In the genomic region with DNA sequence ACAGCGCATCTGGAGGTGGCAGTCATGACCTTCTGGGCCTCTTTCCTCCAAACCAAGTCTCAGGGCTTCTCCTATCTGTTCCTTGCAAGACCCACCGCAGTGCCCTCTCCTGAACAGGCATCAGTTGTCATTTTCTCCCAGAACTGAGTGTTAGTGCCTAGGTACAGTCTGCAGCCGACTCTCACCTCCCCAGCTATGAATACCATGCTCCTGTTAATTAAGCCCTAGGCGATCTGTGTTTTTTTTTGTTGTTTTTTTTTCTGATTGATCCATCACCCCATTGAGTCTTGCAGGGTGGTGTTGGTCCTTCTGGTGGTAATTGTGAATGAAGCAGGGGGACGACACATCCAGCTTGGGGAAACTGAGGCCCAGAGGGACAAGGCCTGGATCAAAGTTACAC, we compare ENCODE assay signal across 1 cellular context.
TF ChIP-seq lines count a peak whose summit lies in the region.

No MANE protein-coding gene starts in this region.

TF ChIP-seq in H1, 55 proteins besides CTCF, POLR2A, EP300 and RAD21:
- TF ChIP-seq, protein P1, sequence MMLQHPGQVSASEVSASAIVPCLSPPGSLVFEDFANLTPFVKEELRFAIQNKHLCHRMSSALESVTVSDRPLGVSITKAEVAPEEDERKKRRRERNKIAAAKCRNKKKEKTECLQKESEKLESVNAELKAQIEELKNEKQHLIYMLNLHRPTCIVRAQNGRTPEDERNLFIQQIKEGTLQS (IDR thresholded peaks at IDR 0.05; ENCODE audit: insufficient read depth, low read depth, low read length) = no peak
- TF ChIP-seq TAF1 (IDR thresholded peaks at IDR 0.05; ENCODE audit: low read depth, low read length) (no peak), SIRT6 (IDR thresholded peaks at IDR 0.05; ENCODE audit: low read length) (no peak), EZH2 (IDR thresholded peaks at IDR 0.05; ENCODE audit: low read depth, low read length, severe bottlenecking) (no peak), GTF2F1 (IDR thresholded peaks at IDR 0.05; ENCODE audit: borderline replicate concordance, low read depth, low read length) (no peak), ZNF274 (IDR thresholded peaks at IDR 0.05; ENCODE audit: borderline replicate concordance, extremely low read depth, low read length) (no peak), YY1 (IDR thresholded peaks at IDR 0.05; ENCODE audit: low read depth, low read length) (no peak), RBBP5 (IDR thresholded peaks at IDR 0.05; ENCODE audit: borderline replicate concordance, low read depth, low read length) (no peak), POU5F1 (IDR thresholded peaks at IDR 0.05; ENCODE audit: low read depth, low read length) (no peak), MAFK (IDR thresholded peaks at IDR 0.05; ENCODE audit: low read depth, low read length) (no peak), HDAC2 (IDR thresholded peaks at IDR 0.05; ENCODE audit: borderline replicate concordance in 1 of 2, low read depth in 2 of 2, low read length in 2 of 2) (no peak), CHD2 (IDR thresholded peaks at IDR 0.05; ENCODE audit: low read length) (no peak), CEBPB (IDR thresholded peaks at IDR 0.05; ENCODE audit: low read depth, low read length) (no peak), NRF1 (IDR thresholded peaks at IDR 0.05; ENCODE audit: low read depth, low read length) (no peak), SIX5 (IDR thresholded peaks at IDR 0.05; ENCODE audit: low read depth, low read length) (no peak), JUN (IDR thresholded peaks at IDR 0.05; ENCODE audit: low read depth, low read length) (no peak), RFX5 (IDR thresholded peaks at IDR 0.05; ENCODE audit: borderline replicate concordance, low read depth, low read length) (no peak), CBX5 (IDR thresholded peaks at IDR 0.05; ENCODE audit: low read depth, low read length) (no peak)
- TF ChIP-seq, protein P2, sequence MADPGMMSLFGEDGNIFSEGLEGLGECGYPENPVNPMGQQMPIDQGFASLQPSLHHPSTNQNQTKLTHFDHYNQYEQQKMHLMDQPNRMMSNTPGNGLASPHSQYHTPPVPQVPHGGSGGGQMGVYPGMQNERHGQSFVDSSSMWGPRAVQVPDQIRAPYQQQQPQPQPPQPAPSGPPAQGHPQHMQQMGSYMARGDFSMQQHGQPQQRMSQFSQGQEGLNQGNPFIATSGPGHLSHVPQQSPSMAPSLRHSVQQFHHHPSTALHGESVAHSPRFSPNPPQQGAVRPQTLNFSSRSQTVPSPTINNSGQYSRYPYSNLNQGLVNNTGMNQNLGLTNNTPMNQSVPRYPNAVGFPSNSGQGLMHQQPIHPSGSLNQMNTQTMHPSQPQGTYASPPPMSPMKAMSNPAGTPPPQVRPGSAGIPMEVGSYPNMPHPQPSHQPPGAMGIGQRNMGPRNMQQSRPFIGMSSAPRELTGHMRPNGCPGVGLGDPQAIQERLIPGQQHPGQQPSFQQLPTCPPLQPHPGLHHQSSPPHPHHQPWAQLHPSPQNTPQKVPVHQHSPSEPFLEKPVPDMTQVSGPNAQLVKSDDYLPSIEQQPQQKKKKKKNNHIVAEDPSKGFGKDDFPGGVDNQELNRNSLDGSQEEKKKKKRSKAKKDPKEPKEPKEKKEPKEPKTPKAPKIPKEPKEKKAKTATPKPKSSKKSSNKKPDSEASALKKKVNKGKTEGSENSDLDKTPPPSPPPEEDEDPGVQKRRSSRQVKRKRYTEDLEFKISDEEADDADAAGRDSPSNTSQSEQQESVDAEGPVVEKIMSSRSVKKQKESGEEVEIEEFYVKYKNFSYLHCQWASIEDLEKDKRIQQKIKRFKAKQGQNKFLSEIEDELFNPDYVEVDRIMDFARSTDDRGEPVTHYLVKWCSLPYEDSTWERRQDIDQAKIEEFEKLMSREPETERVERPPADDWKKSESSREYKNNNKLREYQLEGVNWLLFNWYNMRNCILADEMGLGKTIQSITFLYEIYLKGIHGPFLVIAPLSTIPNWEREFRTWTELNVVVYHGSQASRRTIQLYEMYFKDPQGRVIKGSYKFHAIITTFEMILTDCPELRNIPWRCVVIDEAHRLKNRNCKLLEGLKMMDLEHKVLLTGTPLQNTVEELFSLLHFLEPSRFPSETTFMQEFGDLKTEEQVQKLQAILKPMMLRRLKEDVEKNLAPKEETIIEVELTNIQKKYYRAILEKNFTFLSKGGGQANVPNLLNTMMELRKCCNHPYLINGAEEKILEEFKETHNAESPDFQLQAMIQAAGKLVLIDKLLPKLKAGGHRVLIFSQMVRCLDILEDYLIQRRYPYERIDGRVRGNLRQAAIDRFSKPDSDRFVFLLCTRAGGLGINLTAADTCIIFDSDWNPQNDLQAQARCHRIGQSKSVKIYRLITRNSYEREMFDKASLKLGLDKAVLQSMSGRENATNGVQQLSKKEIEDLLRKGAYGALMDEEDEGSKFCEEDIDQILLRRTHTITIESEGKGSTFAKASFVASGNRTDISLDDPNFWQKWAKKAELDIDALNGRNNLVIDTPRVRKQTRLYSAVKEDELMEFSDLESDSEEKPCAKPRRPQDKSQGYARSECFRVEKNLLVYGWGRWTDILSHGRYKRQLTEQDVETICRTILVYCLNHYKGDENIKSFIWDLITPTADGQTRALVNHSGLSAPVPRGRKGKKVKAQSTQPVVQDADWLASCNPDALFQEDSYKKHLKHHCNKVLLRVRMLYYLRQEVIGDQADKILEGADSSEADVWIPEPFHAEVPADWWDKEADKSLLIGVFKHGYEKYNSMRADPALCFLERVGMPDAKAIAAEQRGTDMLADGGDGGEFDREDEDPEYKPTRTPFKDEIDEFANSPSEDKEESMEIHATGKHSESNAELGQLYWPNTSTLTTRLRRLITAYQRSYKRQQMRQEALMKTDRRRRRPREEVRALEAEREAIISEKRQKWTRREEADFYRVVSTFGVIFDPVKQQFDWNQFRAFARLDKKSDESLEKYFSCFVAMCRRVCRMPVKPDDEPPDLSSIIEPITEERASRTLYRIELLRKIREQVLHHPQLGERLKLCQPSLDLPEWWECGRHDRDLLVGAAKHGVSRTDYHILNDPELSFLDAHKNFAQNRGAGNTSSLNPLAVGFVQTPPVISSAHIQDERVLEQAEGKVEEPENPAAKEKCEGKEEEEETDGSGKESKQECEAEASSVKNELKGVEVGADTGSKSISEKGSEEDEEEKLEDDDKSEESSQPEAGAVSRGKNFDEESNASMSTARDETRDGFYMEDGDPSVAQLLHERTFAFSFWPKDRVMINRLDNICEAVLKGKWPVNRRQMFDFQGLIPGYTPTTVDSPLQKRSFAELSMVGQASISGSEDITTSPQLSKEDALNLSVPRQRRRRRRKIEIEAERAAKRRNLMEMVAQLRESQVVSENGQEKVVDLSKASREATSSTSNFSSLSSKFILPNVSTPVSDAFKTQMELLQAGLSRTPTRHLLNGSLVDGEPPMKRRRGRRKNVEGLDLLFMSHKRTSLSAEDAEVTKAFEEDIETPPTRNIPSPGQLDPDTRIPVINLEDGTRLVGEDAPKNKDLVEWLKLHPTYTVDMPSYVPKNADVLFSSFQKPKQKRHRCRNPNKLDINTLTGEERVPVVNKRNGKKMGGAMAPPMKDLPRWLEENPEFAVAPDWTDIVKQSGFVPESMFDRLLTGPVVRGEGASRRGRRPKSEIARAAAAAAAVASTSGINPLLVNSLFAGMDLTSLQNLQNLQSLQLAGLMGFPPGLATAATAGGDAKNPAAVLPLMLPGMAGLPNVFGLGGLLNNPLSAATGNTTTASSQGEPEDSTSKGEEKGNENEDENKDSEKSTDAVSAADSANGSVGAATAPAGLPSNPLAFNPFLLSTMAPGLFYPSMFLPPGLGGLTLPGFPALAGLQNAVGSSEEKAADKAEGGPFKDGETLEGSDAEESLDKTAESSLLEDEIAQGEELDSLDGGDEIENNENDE (IDR thresholded peaks at IDR 0.05; ENCODE audit: insufficient replicate concordance, low read length) = no peak
